ENCODE assay signal across 8 cellular contexts in the genomic region with DNA sequence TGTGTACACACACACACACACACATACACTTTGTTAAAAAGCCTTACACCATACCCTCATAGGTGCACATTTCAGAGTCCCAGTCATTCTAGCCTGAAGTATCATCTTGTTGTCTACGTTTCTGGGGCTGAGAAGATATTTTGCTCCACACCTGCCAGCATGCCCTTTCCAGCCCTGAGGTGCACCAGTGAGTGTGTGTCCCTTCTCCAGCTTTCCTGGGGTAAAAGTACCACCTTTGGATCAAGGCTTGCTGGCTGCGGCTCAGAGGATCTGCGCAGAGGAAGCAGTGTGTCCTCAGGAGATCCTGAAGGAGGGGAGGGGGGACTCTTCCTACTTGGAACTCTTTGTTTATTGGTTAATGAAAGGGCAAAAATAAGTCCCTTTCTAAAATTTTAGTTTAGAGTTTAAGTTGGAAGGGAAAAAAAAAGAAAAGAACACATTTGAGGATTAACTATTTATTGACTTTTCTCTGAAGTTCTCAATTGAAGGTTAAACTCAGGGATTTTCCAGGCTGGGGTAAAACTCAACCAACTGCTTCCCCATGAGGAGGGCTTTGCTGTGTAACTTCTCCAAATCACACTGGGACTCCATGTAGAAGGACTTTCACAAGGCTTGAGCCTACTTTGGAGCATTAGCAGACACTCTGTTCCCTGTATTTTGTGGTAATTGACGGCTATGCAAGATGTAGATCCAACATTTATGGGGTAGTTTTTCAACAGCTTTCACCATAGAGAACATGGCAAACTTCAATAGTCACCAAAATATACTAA.
DNase-seq lines count a peak whose midpoint lies in the region; ATAC-seq, FAIRE-seq and TF ChIP-seq lines count a peak whose summit lies in the region.

No MANE protein-coding gene starts in this region.

- no peak overlapping the region for H2AFZ ChIP-seq in HepG2 (ENCODE audit: low read length)

- no peaks in the 10 kb centered on the region for H4K20me1 ChIP-seq in HepG2 (ENCODE audit: insufficient read depth, low read length)

- no peaks in the 10 kb centered on the region for H3K79me2 ChIP-seq in HepG2 (ENCODE audit: insufficient read depth, low read length)

- DNase-seq in HepG2 (ENCODE audit: low spot score) = no peak
- no peak for DNase-seq in astrocyte of the cerebellum (ENCODE audit: low read depth)
- no peak for DNase-seq in mesothelial cell of epicardium (ENCODE audit: low spot score in 2 of 2, unreplicated experiment in 2 of 2)
- DNase-seq in SW 1271 (lab: John Stamatoyannopoulos, UW) = no peak
- no peak for DNase-seq in germinal center (ENCODE audit: low spot score)
- no peak for DNase-seq in SJCRH30
- no peak for DNase-seq in NCI-H1417 treated with DMSO at 0.1 percent for 48 hours (lab: John Stamatoyannopoulos, UW)

- no peak for ATAC-seq in HepG2

- peak overlapping the region; percentile 80 for H3K4me3 Mint-ChIP-seq in mesothelial cell of epicardium

- no peaks in the 10 kb centered on the region for H3K27me3 Mint-ChIP-seq in mesothelial cell of epicardium (ENCODE audit: low read depth)

- peaks cover 6% of the 10 kb centered on the region for H3K36me3 Mint-ChIP-seq in mesothelial cell of epicardium

- TF ChIP-seq CTCF in liver (IDR thresholded peaks at IDR 0.05; ENCODE audit: low read depth, low read length, missing input control) (no peak), HepG2 (CRISPR knock-in tag; IDR thresholded peaks at IDR 0.05) (no peak), astrocyte of the cerebellum (IDR thresholded peaks at IDR 0.05; ENCODE audit: low read depth, low read length, missing control alignments) (no peak), mesothelial cell of epicardium (IDR thresholded peaks at IDR 0.05; ENCODE audit: unreplicated experiment) (no peak)

- in situ Hi-C loops in HepG2 (cut with HindIII; ENCODE audit: extremely low pct_ligation_motif_present, low pct_unique_long_range_greater_than_20kb) (no loop called here), astrocyte of the cerebellum (cut with HindIII; ENCODE audit: low sequenced_read_pairs) (no loop called here)

- H3K27ac ChIP-seq in liver (ENCODE audit: low read depth in 1 of 2, low read length in 2 of 2) (peak overlapping the region; percentile 68 to 76), HepG2 (ENCODE audit: extremely low read length, insufficient read depth, low read length) (no peak overlapping the region), SJCRH30 (no peak overlapping the region)

- BruUV-seq in HepG2 (replicated peaks; lab: Mats Ljungman, UMichigan) = no TSS peak

- H3K9ac ChIP-seq in liver (ENCODE audit: low read depth in 1 of 2, low read length in 2 of 2) (peak overlapping the region; percentile 83 to 87), HepG2 (ENCODE audit: insufficient read depth, low read depth, low read length) (no peak overlapping the region)

- TF ChIP-seq EP300 in HepG2 (IDR thresholded peaks at IDR 0.05; ENCODE audit: low read depth in 2 of 2, low read length in 2 of 2) (no peak), HepG2 (CRISPR knock-in tag; IDR thresholded peaks at IDR 0.05; ENCODE audit: borderline replicate concordance) (no peak)

- H3K4me2 ChIP-seq in HepG2 (ENCODE audit: low read depth, low read length) = no peak overlapping the region

- H3K27me3 ChIP-seq in liver (ENCODE audit: control insufficient read depth in 4 of 4, insufficient read depth in 4 of 4, low read length in 3 of 4) (no peaks in the 10 kb centered on the region), HepG2 (ENCODE audit: control insufficient read depth in 1 of 2, insufficient read depth in 2 of 2, low read length in 2 of 2) (peaks cover 0 to 2% of the 10 kb centered on the region in 2 experiments; a peak in 2 of 5 replicates), SJCRH30 (no peaks in the 10 kb centered on the region)

- WGBS in liver = 40% methylated on average over 4 of the region's 4 CpGs
- 14% methylated on average over 4 of the region's 4 CpGs for WGBS in HepG2 (ENCODE audit: low lambda C conversion rate)

- CTCF ChIA-PET in HepG2 (lab: Yijun Ruan, JAX; ENCODE audit: low intra/inter-chr PET ratio, low total read pairs) = no interaction called here

- POLR2A ChIA-PET in HepG2 (lab: Yijun Ruan, JAX) = no interaction called here

- no peaks in the 10 kb centered on the region for H3K9me3 Mint-ChIP-seq in mesothelial cell of epicardium

- no peaks in the 10 kb centered on the region for H3K36me3 ChIP-seq in liver (ENCODE audit: control insufficient read depth in 4 of 4, insufficient read depth in 3 of 4, low read depth in 1 of 4, low read length in 3 of 4)
- no peaks in the 10 kb centered on the region for H3K36me3 ChIP-seq in HepG2 (replicated peaks in 1 of 2; ENCODE audit: control insufficient read depth in 1 of 2, insufficient read depth in 2 of 2, low read length in 2 of 2)
- H3K36me3 ChIP-seq in SJCRH30 = no peaks in the 10 kb centered on the region

- peaks cover 59% of the 10 kb centered on the region for H3K4me1 Mint-ChIP-seq in mesothelial cell of epicardium

- FAIRE-seq in HepG2 (lab: Jason Lieb, UNC) = no peak

- no peak for TF ChIP-seq POLR2A in HepG2 (IDR thresholded peaks at IDR 0.05; ENCODE audit: insufficient read depth in 1 of 2, low read depth in 2 of 2, low read length in 2 of 2)

- H3K4me3 ChIP-seq in liver (ENCODE audit: low read depth in 1 of 3, low read length in 3 of 3) = peak overlapping the region; percentile 34 to 79 (median 36)
- no peak overlapping the region for H3K4me3 ChIP-seq in HepG2 (replicated peaks in 1 of 3; ENCODE audit: insufficient read depth in 1 of 3, low read depth in 2 of 3, low read length in 3 of 3)
- H3K4me3 ChIP-seq in astrocyte of the cerebellum (ENCODE audit: low read depth, low read length) = peak overlapping the region; percentile 28
- H3K4me3 ChIP-seq in SJCRH30 = no peak overlapping the region

- no peaks in the 10 kb centered on the region for H3K9me3 ChIP-seq in liver (ENCODE audit: control insufficient read depth in 4 of 4, low read length in 3 of 4)
- no peaks in the 10 kb centered on the region for H3K9me3 ChIP-seq in HepG2 (ENCODE audit: low read length)
- no peaks in the 10 kb centered on the region for H3K9me3 ChIP-seq in SJCRH30 (replicated peaks)

- H3K4me1 ChIP-seq in liver (ENCODE audit: control insufficient read depth in 4 of 4, insufficient read depth in 4 of 4, low read length in 3 of 4) (peaks cover 0 to 6% (median 2%) of the 10 kb centered on the region in 4 donors), HepG2 (ENCODE audit: insufficient read depth, low read length) (no peaks in the 10 kb centered on the region), SJCRH30 (peaks cover 19% of the 10 kb centered on the region)

- TF ChIP-seq RAD21 in liver (IDR thresholded peaks at IDR 0.05) (no peak), HepG2 (CRISPR knock-in tag; IDR thresholded peaks at IDR 0.05) (no peak)

- H3K27ac Mint-ChIP-seq in mesothelial cell of epicardium = peak overlapping the region; percentile 89

- intact Hi-C loops in HepG2 (cut with micrococcal nuclease; ENCODE audit: unreplicated experiment) = no loop called here

TF ChIP-seq in liver, 16 proteins besides CTCF, POLR2A, EP300 and RAD21:
- peak; percentile 28 for TF ChIP-seq YY1 (IDR thresholded peaks at IDR 0.05)
- TF ChIP-seq RXRA (IDR thresholded peaks at IDR 0.05) = peak; percentile 27 to 41
- no peak for TF ChIP-seq HNF4G (IDR thresholded peaks at IDR 0.05)

TF ChIP-seq in HepG2, 621 proteins besides CTCF, POLR2A, EP300 and RAD21:
- TF ChIP-seq SCMH1 (CRISPR knock-in tag; IDR thresholded peaks at IDR 0.05; ENCODE audit: borderline replicate concordance) (no peak), BHLHE40 (IDR thresholded peaks at IDR 0.05; ENCODE audit: low read length) (no peak), ZNF281 (CRISPR knock-in tag; IDR thresholded peaks at IDR 0.05; ENCODE audit: borderline replicate concordance) (no peak), ZNF468 (CRISPR knock-in tag; IDR thresholded peaks at IDR 0.05) (no peak)

Comparison
In these comparisons a context has a peak if more than half of its experiments do, and no peak if none do; other contexts are left out.
1. H3K27ac ChIP-seq: peak in liver (2 of 2); none in HepG2 (single experiment) and SJCRH30 (single experiment).
2. H3K4me3 ChIP-seq: peak in liver (3 of 3) and astrocyte of the cerebellum (single experiment); none in HepG2 (0 of 3) and SJCRH30 (single experiment).